Comparison of ENCODE assay signal across 7 cellular contexts in genomic region chr15:91125162-91125561, GRCh38. TPM values are rescaled to one million over a fixed set of nuclear protein-coding genes. Genes with fewer than 3 reads are reported as not detected.
"Had no signal": no experiment of that assay in that cellular context is flagged by ENCODE, and none has a peak within 500 bp of the region (broad histone marks: within the 10 kb centered on the region; RNA-seq: fewer than 3 reads in every experiment).

No MANE protein-coding gene starts in this region.

- FAIRE-seq: G401.6, GM12891, GM18507, GM19239 had no signal

- DNase-seq: GDM1, GF-D8 had no signal

RNA-seq across cellular contexts. Expression of gene SV2B, which starts 25.1 kb away (rescaled TPM):
- total RNA-seq: G401 had no signal
